In the genomic region with DNA sequence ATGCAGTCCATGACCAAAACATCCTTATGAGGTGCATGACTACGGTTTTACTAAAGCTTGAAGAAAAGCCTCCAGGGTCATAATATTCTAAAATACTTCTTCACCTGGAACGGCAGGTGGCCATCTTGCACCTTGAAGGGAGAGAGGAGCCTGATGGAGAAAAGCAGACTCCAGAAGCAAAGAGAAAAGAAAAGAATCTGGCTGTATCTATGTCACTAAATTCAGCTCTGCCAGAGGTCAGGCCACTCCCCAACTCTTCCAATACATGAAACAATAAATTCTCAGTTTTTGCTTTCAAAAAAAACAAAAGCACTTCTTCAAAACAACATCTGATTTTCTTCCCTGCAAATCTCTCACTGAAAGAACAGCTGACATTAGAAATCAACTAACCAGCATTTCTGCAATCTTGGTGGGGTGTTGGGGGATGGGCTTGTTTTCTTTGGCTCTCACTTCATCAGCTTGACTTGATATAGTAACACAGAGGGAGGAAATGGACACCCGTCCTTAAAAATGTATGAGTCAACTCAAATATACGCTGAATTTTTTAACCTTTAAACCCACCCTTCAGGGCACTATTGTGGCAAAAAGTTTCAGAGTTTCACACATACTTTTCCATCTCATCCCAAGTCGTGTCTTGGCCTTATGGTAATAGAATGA, we compare ENCODE assay signal across 1 cellular context.
TF ChIP-seq lines count a peak whose summit lies in the region.

No MANE protein-coding gene starts in this region.

TF ChIP-seq in A549, 52 proteins besides CTCF, POLR2A, EP300 and RAD21 (continued from another document):
- TF ChIP-seq, protein P1, sequence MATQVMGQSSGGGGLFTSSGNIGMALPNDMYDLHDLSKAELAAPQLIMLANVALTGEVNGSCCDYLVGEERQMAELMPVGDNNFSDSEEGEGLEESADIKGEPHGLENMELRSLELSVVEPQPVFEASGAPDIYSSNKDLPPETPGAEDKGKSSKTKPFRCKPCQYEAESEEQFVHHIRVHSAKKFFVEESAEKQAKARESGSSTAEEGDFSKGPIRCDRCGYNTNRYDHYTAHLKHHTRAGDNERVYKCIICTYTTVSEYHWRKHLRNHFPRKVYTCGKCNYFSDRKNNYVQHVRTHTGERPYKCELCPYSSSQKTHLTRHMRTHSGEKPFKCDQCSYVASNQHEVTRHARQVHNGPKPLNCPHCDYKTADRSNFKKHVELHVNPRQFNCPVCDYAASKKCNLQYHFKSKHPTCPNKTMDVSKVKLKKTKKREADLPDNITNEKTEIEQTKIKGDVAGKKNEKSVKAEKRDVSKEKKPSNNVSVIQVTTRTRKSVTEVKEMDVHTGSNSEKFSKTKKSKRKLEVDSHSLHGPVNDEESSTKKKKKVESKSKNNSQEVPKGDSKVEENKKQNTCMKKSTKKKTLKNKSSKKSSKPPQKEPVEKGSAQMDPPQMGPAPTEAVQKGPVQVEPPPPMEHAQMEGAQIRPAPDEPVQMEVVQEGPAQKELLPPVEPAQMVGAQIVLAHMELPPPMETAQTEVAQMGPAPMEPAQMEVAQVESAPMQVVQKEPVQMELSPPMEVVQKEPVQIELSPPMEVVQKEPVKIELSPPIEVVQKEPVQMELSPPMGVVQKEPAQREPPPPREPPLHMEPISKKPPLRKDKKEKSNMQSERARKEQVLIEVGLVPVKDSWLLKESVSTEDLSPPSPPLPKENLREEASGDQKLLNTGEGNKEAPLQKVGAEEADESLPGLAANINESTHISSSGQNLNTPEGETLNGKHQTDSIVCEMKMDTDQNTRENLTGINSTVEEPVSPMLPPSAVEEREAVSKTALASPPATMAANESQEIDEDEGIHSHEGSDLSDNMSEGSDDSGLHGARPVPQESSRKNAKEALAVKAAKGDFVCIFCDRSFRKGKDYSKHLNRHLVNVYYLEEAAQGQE (IDR thresholded peaks at IDR 0.05) = no peak
- no peak for TF ChIP-seq NFE2L2 (conservative IDR thresholded peaks at IDR 0.05; ENCODE audit: low read length)
- TF ChIP-seq JUNB (IDR thresholded peaks at IDR 0.05) = peak; percentile 76
- TF ChIP-seq CHD2 (IDR thresholded peaks at IDR 0.05; ENCODE audit: low read length, partially characterized antibody) = no peak
- no peak for TF ChIP-seq NR3C1 (IDR thresholded peaks at IDR 0.05)
- TF ChIP-seq FOXS1 (CRISPR knock-in tag; IDR thresholded peaks at IDR 0.05) = peak; percentile 97; the same call in 1 of the 2 replicates
- TF ChIP-seq SREBF2 (IDR thresholded peaks at IDR 0.05) = no peak
- TF ChIP-seq MAFK (IDR thresholded peaks at IDR 0.05; ENCODE audit: partially characterized antibody) = no peak
- no peak for TF ChIP-seq KDM1A (IDR thresholded peaks at IDR 0.05; ENCODE audit: low read depth)
- TF ChIP-seq CBX2 (IDR thresholded peaks at IDR 0.05; ENCODE audit: borderline replicate concordance, low read depth) = no peak
- peak in 1 of 2 experiments; percentile 76; a peak in 3 of 5 replicates for TF ChIP-seq JUN (IDR thresholded peaks at IDR 0.05)
- no peak for TF ChIP-seq ZSCAN20 (CRISPR knock-in tag; IDR thresholded peaks at IDR 0.05)
- TF ChIP-seq, protein P2, sequence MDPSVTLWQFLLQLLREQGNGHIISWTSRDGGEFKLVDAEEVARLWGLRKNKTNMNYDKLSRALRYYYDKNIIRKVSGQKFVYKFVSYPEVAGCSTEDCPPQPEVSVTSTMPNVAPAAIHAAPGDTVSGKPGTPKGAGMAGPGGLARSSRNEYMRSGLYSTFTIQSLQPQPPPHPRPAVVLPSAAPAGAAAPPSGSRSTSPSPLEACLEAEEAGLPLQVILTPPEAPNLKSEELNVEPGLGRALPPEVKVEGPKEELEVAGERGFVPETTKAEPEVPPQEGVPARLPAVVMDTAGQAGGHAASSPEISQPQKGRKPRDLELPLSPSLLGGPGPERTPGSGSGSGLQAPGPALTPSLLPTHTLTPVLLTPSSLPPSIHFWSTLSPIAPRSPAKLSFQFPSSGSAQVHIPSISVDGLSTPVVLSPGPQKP (IDR thresholded peaks at IDR 0.05; ENCODE audit: low read depth, low read length) = no peak
- TF ChIP-seq ZFP36 (IDR thresholded peaks at IDR 0.05; ENCODE audit: borderline replicate concordance, partially characterized antibody) = no peak
- no peak for TF ChIP-seq TFCP2L1 (CRISPR knock-in tag; IDR thresholded peaks at IDR 0.05)
- no peak for TF ChIP-seq RFX5 (IDR thresholded peaks at IDR 0.05)
- no peak for TF ChIP-seq HEYL (CRISPR knock-in tag; IDR thresholded peaks at IDR 0.05)
- no peak for TF ChIP-seq KDM5A (IDR thresholded peaks at IDR 0.05)
- TF ChIP-seq MYC (IDR thresholded peaks at IDR 0.05; ENCODE audit: borderline replicate concordance, low read length) = no peak
- TF ChIP-seq FOSL2 (IDR thresholded peaks at IDR 0.05) = peak; percentile 65
- TF ChIP-seq FOSL2 (CRISPR knock-in tag; IDR thresholded peaks at IDR 0.05) = peak; percentile 60
- no peak for TF ChIP-seq CHD4 (IDR thresholded peaks at IDR 0.05; ENCODE audit: borderline replicate concordance)
- TF ChIP-seq RARB (CRISPR knock-in tag; IDR thresholded peaks at IDR 0.05) = no peak
- no peak for TF ChIP-seq HOXA7 (CRISPR knock-in tag; IDR thresholded peaks at IDR 0.05)
- no peak for TF ChIP-seq PHF8 (IDR thresholded peaks at IDR 0.05; ENCODE audit: borderline replicate concordance, low read depth)
